Comparison of ENCODE assay signal across 21 cellular contexts in genomic region chr4:107046261-107046660, GRCh38. TPM values are rescaled to one million over a fixed set of nuclear protein-coding genes. Genes with fewer than 3 reads are reported as not detected.
"Had no signal": no experiment of that assay in that cellular context is flagged by ENCODE, and none has a peak within 500 bp of the region (broad histone marks: within the 10 kb centered on the region; RNA-seq: fewer than 3 reads in every experiment).

No MANE protein-coding gene starts in this region.

- H3K36me3 ChIP-seq: SJCRH30 had no signal

- ATAC-seq: SK-N-SH treated with all-trans-retinoic acid at 6 μM for 48 hours had no signal

- H3K4me3 ChIP-seq: SJCRH30 had no signal

- H3K27ac ChIP-seq: RWPE1, SJCRH30 had no signal

- H3K4me1 ChIP-seq: SJCRH30 had no signal

- H3K9me3 ChIP-seq: SJCRH30 had no signal

- DNase-seq: KBM-7, NCI-H1092, NCI-H1105 treated with DMSO at 0.1 percent for 48 hours, NCI-H1417 treated with DMSO at 0.1 percent for 48 hours, NCI-H146, NCI-H1694 treated with DMSO at 0.1 percent for 48 hours, NCI-H1930, NCI-H2081, NCI-H2171, NCI-H226, NCI-H446, NCI-H510A, NCI-H524 treated with DMSO at 0.1 percent for 48 hours, NCI-H69, NCI-H774, SHP77 treated with DMSO at 0.1 percent for 48 hours, SJCRH30 had no signal

- FAIRE-seq: RCC 7860 had no signal

- H3K27me3 ChIP-seq: SJCRH30 had no signal

RNA-seq across cellular contexts. Expression of gene DKK2, which starts 10.1 kb away (rescaled TPM):
- total RNA-seq: HT-29 had no signal
